In the genomic region with DNA sequence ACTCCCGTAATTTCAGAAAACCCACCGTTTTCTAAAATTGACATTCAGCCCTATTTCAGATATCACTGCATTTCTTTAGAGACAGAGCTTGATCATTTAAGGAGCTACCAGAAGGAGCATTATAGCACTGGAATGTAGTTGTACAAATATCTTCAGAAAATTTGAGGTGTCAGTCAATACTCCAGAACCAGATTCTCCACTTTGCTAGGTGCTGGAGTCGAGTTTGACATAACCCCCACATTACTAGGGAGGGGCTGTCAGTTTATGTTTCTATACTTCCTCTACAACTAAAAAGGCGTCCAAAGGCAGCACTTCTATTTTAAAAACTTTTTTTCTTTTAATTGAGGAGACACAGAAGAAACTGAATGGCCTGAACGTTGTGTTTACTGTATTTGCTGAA, we compare ENCODE assay signal across 8 cellular contexts. TPM values are rescaled to one million over a fixed set of nuclear protein-coding genes. Genes with fewer than 3 reads are reported as not detected.
DNase-seq lines count a peak whose midpoint lies in the region; ATAC-seq and TF ChIP-seq lines count a peak whose summit lies in the region.

No MANE protein-coding gene starts in this region.

- no peak for TF ChIP-seq CTCF in DOHH2 (IDR thresholded peaks at IDR 0.05; ENCODE audit: low read depth, low read length, poor library complexity, severe bottlenecking)
- no peak for TF ChIP-seq CTCF in Peyer's patch (IDR thresholded peaks at IDR 0.05)
- no peak for TF ChIP-seq CTCF in esophagus muscularis mucosa (IDR thresholded peaks at IDR 0.05)
- TF ChIP-seq CTCF in prostate gland (IDR thresholded peaks at IDR 0.05): no peak
- TF ChIP-seq CTCF in lower leg skin (IDR thresholded peaks at IDR 0.05): no peak

- H3K4me3 ChIP-seq in DOHH2 (ENCODE audit: low read length): peak overlapping the region; percentile 77
- peak overlapping the region; percentile 67 to 98 (median 80) for H3K4me3 ChIP-seq in Peyer's patch
- H3K4me3 ChIP-seq in esophagus muscularis mucosa: peak overlapping the region; percentile 77 to 99 (median 93)
- peak overlapping the region; percentile 76 to 88 for H3K4me3 ChIP-seq in prostate gland
- H3K4me3 ChIP-seq in lower leg skin (ENCODE audit: low read depth, poor library complexity, severe bottlenecking): no peak overlapping the region

- TF ChIP-seq EP300 in esophagus muscularis mucosa (IDR thresholded peaks at IDR 0.05): no peak

- H3K4me1 ChIP-seq in DOHH2 (ENCODE audit: control insufficient read depth, low read length) (peaks cover 12% of the 10 kb centered on the region), Peyer's patch (peaks cover 6 to 32% (median 16%) of the 10 kb centered on the region in 4 donors), esophagus muscularis mucosa (peaks cover 22 to 47% (median 42%) of the 10 kb centered on the region in 4 donors), prostate gland (replicated peaks) (peaks cover 27% of the 10 kb centered on the region)

- no peaks in the 10 kb centered on the region for H3K79me2 ChIP-seq in DOHH2 (ENCODE audit: control insufficient read depth, low read length)

- no peaks in the 10 kb centered on the region for H3K36me3 ChIP-seq in DOHH2 (ENCODE audit: control insufficient read depth, low read length)
- H3K36me3 ChIP-seq in Peyer's patch: no peaks in the 10 kb centered on the region
- H3K36me3 ChIP-seq in esophagus muscularis mucosa: peaks cover 0 to 4% (median under 1%) of the 10 kb centered on the region in 4 donors
- no peaks in the 10 kb centered on the region for H3K36me3 ChIP-seq in prostate gland

- WGBS in esophagus muscularis mucosa: 61% methylated on average over 5 of the region's 5 CpGs
- WGBS in prostate gland: 48% methylated on average over 5 of the region's 5 CpGs
- 38 to 43% methylated on average over 5 of the region's 5 CpGs for WGBS in lower leg skin, 2 donors

- H4K20me1 ChIP-seq in DOHH2 (ENCODE audit: control insufficient read depth, insufficient read depth, low read depth, low read length): no peaks in the 10 kb centered on the region

- no peak overlapping the region for H3K27ac ChIP-seq in DOHH2 (ENCODE audit: low read depth, low read length)
- peak overlapping the region in 2 of 4 donors; percentile 83 to 86 for H3K27ac ChIP-seq in Peyer's patch
- peak overlapping the region; percentile 87 to 95 (median 91) for H3K27ac ChIP-seq in esophagus muscularis mucosa (replicated peaks in 1 of 4)
- peak overlapping the region; percentile 87 to 95 for H3K27ac ChIP-seq in prostate gland

- H3K4me2 ChIP-seq in DOHH2 (ENCODE audit: low read length): peak overlapping the region; percentile 76

- peaks cover 26% of the 10 kb centered on the region for H3K27me3 ChIP-seq in DOHH2 (ENCODE audit: control insufficient read depth, low read length)
- no peaks in the 10 kb centered on the region for H3K27me3 ChIP-seq in Peyer's patch
- H3K27me3 ChIP-seq in esophagus muscularis mucosa: no peaks in the 10 kb centered on the region
- H3K27me3 ChIP-seq in prostate gland (replicated peaks; ENCODE audit: insufficient read depth): no peaks in the 10 kb centered on the region

- TF ChIP-seq POLR2A in Peyer's patch (IDR thresholded peaks at IDR 0.05): no peak
- TF ChIP-seq POLR2A in esophagus muscularis mucosa (IDR thresholded peaks at IDR 0.05; ENCODE audit: low read depth): no peak
- TF ChIP-seq POLR2A in prostate gland (IDR thresholded peaks at IDR 0.05): no peak
- TF ChIP-seq POLR2A in lower leg skin (IDR thresholded peaks at IDR 0.05): no peak

- intact Hi-C loops in esophagus muscularis mucosa (cut with DNase I) (no loop called here), prostate gland (cut with DNase I) (loop anchor here (5.0 kb wide), 1 partner anchor 61 kb away; no protein-coding TSS in a partner anchor), lower leg skin (cut with DNase I; ENCODE audit: low total_unique reads) (no loop called here)

- H3K9me2 ChIP-seq in DOHH2 (replicated peaks; ENCODE audit: control insufficient read depth, low read length): no peaks in the 10 kb centered on the region

- H3K9me3 ChIP-seq in DOHH2 (ENCODE audit: control insufficient read depth, insufficient read depth, low read length) (no peaks in the 10 kb centered on the region), Peyer's patch (no peaks in the 10 kb centered on the region), esophagus muscularis mucosa (no peaks in the 10 kb centered on the region), prostate gland (no peaks in the 10 kb centered on the region)

- no peaks in the 10 kb centered on the region for H3F3A ChIP-seq in DOHH2 (ENCODE audit: control insufficient read depth, insufficient read depth)

- no peak for DNase-seq in Peyer's patch
- DNase-seq in esophagus muscularis mucosa (ENCODE audit: extremely low spot score): no peak
- DNase-seq in prostate gland (ENCODE audit: low spot score): no peak
- DNase-seq in lower leg skin (ENCODE audit: low spot score in 2 of 2): no peak
- no peak for DNase-seq in NCI-H748 treated with DMSO at 0.1 percent for 48 hours (lab: John Stamatoyannopoulos, UW)
- no peak for DNase-seq in ureter (ENCODE audit: low spot score)

- no peak for ATAC-seq in HG03442 (IDR thresholded peaks at IDR 0.05; ENCODE audit: unreplicated experiment)

RNA-seq across cellular contexts. Expression of gene KIAA0513, which starts 0.9 kb away (rescaled TPM):
- 10 to 100 TPM; 17.7 to 52.0 (median 23.9) TPM for total RNA-seq in Peyer's patch
- total RNA-seq in esophagus muscularis mucosa: 10 to 100 TPM; 16.4 to 28.8 (median 23.4) TPM
- total RNA-seq in prostate gland: 10 to 100 TPM; 14.4 to 29.4 TPM
- 10 to 100 TPM; 37.5 to 48.1 (median 39.2) TPM for total RNA-seq in lower leg skin
- 16.1 TPM for total RNA-seq in ureter

RNA-seq across cellular contexts. Expression of gene ZDHHC7, which starts 15.4 kb away (rescaled TPM):
- total RNA-seq in Peyer's patch (10 to 100 TPM; 24.8 to 89.1 (median 69.6) TPM), esophagus muscularis mucosa (10 to 100 TPM; 45.6 to 68.8 (median 54.3) TPM), prostate gland (10 to 100 TPM; 64.6 TPM), lower leg skin (10 to 100 TPM; 39.7 to 56.5 (median 47.3) TPM), ureter (50.5 TPM)
